Comparison of ENCODE assay signal across 13 cellular contexts in genomic region chr6:139325003-139325600, GRCh38. TPM values are rescaled to one million over a fixed set of nuclear protein-coding genes. Genes with fewer than 3 reads are reported as not detected.
DNase-seq lines count a peak whose midpoint lies in the region; ATAC-seq, FAIRE-seq and TF ChIP-seq lines count a peak whose summit lies in the region.
"Had no signal": no experiment of that assay in that cellular context is flagged by ENCODE, and none has a peak within 500 bp of the region (broad histone marks: within the 10 kb centered on the region; RNA-seq: fewer than 3 reads in every experiment).

No MANE protein-coding gene starts in this region.

- H3K4me3 ChIP-seq in heart right ventricle: no peak overlapping the region
- no peak overlapping the region for H3K4me3 ChIP-seq in ovary

- no peaks in the 10 kb centered on the region for H3K36me3 ChIP-seq in heart right ventricle
- no peaks in the 10 kb centered on the region for H3K36me3 ChIP-seq in ovary

- no peak for TF ChIP-seq POLR2A in ovary (IDR thresholded peaks at IDR 0.05)

- H3K27me3 ChIP-seq in heart right ventricle: no peaks in the 10 kb centered on the region
- H3K27me3 ChIP-seq in ovary: no peaks in the 10 kb centered on the region

- intact Hi-C loops in heart right ventricle (cut with DNase I) (loop anchor here in 1 of 10 donors (5.0 kb wide), 1 partner anchor 33 kb away; the partner anchor contains the start of gene TXLNB), cardiac septum (cut with DNase I) (no loop called here), ovary (cut with DNase I) (no loop called here)

- TF ChIP-seq EP300 in ovary (IDR thresholded peaks at IDR 0.05): no peak

- DNase-seq in heart right ventricle: no peak
- no peak for DNase-seq in cardiac septum (ENCODE audit: low spot score)
- peak; percentile 61 for DNase-seq in SKM-1 treated with dmso at 0.1 percent for 144 hours (lab: John Stamatoyannopoulos, UW; ENCODE audit: unreplicated experiment)
- no peak for DNase-seq in DMS153 (lab: John Stamatoyannopoulos, UW)
- no peak for DNase-seq in ovary
- no peak for DNase-seq in Ammon's horn (ENCODE audit: low spot score)
- no peak for DNase-seq in RCC 7860 (ENCODE audit: low spot score)
- DNase-seq: activated CD8-positive, alpha-beta memory T cell treated with anti-CD3 and anti-CD28 coated beads, Interleukin-2, amount 10 ng/mL, durations not matched to agents 7 days and 5 days; GOT3; NCI-H526 had no signal

- FAIRE-seq in RCC 7860 (lab: Jason Lieb, UNC): no peak
- FAIRE-seq: colon, islet of Langerhans had no signal

- H3K27ac ChIP-seq in heart right ventricle (peak overlapping the region in 6 of 10 donors; percentile 63 to 85 (median 74)), ovary (no peak overlapping the region)

- peak in 2 of 8 donors; percentile 8 to 15 for ATAC-seq in heart right ventricle
- peak; percentile 50 for ATAC-seq in HG03135 (IDR thresholded peaks at IDR 0.05; ENCODE audit: unreplicated experiment)
- ATAC-seq: activated CD8-positive, alpha-beta memory T cell treated with anti-CD3 and anti-CD28 coated beads, Interleukin-2, amount 10 ng/mL, durations not matched to agents 7 days and 5 days had no signal

- no peak for TF ChIP-seq CTCF in heart right ventricle (IDR thresholded peaks at IDR 0.05)
- no peak for TF ChIP-seq CTCF in ovary (IDR thresholded peaks at IDR 0.05)

- H3K4me1 ChIP-seq in heart right ventricle (peaks cover 0 to 49% (median 4%) of the 10 kb centered on the region in 9 donors), ovary (ENCODE audit: insufficient read depth) (no peaks in the 10 kb centered on the region)

- peaks cover 0 to 8% (median 0%) of the 10 kb centered on the region in 11 donors for H3K9me3 ChIP-seq in heart right ventricle
- H3K9me3 ChIP-seq in ovary: no peaks in the 10 kb centered on the region

RNA-seq across cellular contexts. Expression of gene TXLNB, which starts 33.3 kb away (rescaled TPM):
- total RNA-seq in heart right ventricle (100 to 1,000 TPM in 9 of 10 donors, 10 to 100 TPM in 1; 93.3 to 156 (median 140) TPM), cardiac septum (135 TPM), ovary (1 to 10 TPM; 2.3 to 7.9 (median 3.4) TPM)
- polyA plus RNA-seq in heart right ventricle (10 to 100 TPM in 1 of 2 donors, 1 to 10 TPM in 1; 6.2 to 35.0 TPM), ovary (1 to 10 TPM; 6.1 to 6.4 TPM)

RNA-seq across cellular contexts. Expression of gene CITED2, which starts 49.3 kb away (rescaled TPM):
- 100 to 1,000 TPM in 8 of 10 donors, 10 to 100 TPM in 2; 78.3 to 215 (median 152) TPM for total RNA-seq in heart right ventricle
- 10 to 100 TPM in 1 of 2 donors, 1 to 10 TPM in 1; 9.9 to 83.5 TPM for polyA plus RNA-seq in heart right ventricle
- 135 TPM for total RNA-seq in cardiac septum
- 100 to 1,000 TPM; 164 to 350 (median 215) TPM for total RNA-seq in ovary
- 100 to 1,000 TPM; 304 to 329 TPM for polyA plus RNA-seq in ovary

Comparison
In these comparisons a context has a peak if more than half of its experiments do, and no peak if none do; other contexts are left out.
1. H3K27ac ChIP-seq: peak in heart right ventricle (6 of 10); none in ovary (0 of 2).
2. RNA of gene TXLNB, which starts 33.3 kb away (total RNA-seq): 93.3 to 156 TPM in heart right ventricle and 135 TPM in cardiac septum (single experiment); 2.3 to 7.9 TPM in ovary; every median in the first group is over 10 times any median in the second.